In genomic region chr22:39631857-39632256, GRCh38 we compare ENCODE assay signal across 15 cellular contexts.
DNase-seq lines count a peak whose midpoint lies in the region; ATAC-seq and TF ChIP-seq lines count a peak whose summit lies in the region.
"Had no signal": no experiment of that assay in that cellular context is flagged by ENCODE, and none has a peak within 500 bp of the region (broad histone marks: within the 10 kb centered on the region; RNA-seq: fewer than 3 reads in every experiment).

No MANE protein-coding gene starts in this region.

- H3K4me1 ChIP-seq in mammary epithelial cell (ENCODE audit: insufficient read depth, low read length) = peaks cover 26% of the 10 kb centered on the region

- TF ChIP-seq CTCF in mammary epithelial cell (conservative IDR thresholded peaks at IDR 0.05 in 1 of 2, IDR thresholded peaks at IDR 0.05 in 1 of 2; ENCODE audit: extremely low read depth in 1 of 2, insufficient read depth in 1 of 2, low read depth in 1 of 2, low read length in 2 of 2) = no peak

- no peak overlapping the region for H3K4me3 ChIP-seq in mammary epithelial cell (replicated peaks in 1 of 3; ENCODE audit: insufficient read depth in 1 of 3, low read depth in 2 of 3, low read length in 3 of 3)
- H3K4me3 ChIP-seq: BLaER1, GM12878, HAP-1 had no signal

- H3K4me1 Mint-ChIP-seq in activated T-helper 17 cell treated with anti-CD3 and anti-CD28 coated beads, Interleukin-2, amount 50 U/mL, for 72 hours = peaks cover 14% of the 10 kb centered on the region

- in situ Hi-C loops in mammary epithelial cell (cut with MboI; ENCODE audit: low sequenced_read_pairs in 2 of 2) = no loop called here

- H3K4me3 Mint-ChIP-seq in activated T-helper 17 cell treated with anti-CD3 and anti-CD28 coated beads, Interleukin-2, amount 50 U/mL, for 72 hours = no peak overlapping the region
- H3K4me3 Mint-ChIP-seq: CD8-positive, alpha-beta memory T cell had no signal

- H3K27me3 Mint-ChIP-seq in activated T-helper 17 cell treated with anti-CD3 and anti-CD28 coated beads, Interleukin-2, amount 50 U/mL, for 72 hours = no peaks in the 10 kb centered on the region

- no peaks in the 10 kb centered on the region for H3K79me2 ChIP-seq in mammary epithelial cell (ENCODE audit: insufficient read depth, low read length)

- CTCF ChIA-PET in mammary epithelial cell (lab: Charles Lee; ENCODE audit: low non-redundant PET) = no interaction called here

- H3K36me3 Mint-ChIP-seq in activated T-helper 17 cell treated with anti-CD3 and anti-CD28 coated beads, Interleukin-2, amount 50 U/mL, for 72 hours (ENCODE audit: low read depth) = no peaks in the 10 kb centered on the region

- H3K9me3 Mint-ChIP-seq in activated T-helper 17 cell treated with anti-CD3 and anti-CD28 coated beads, Interleukin-2, amount 50 U/mL, for 72 hours = no peaks in the 10 kb centered on the region
- H3K9me3 Mint-ChIP-seq: CD8-positive, alpha-beta memory T cell had no signal

- whole genome bisulfite sequencing in mammary epithelial cell (ENCODE audit: low coverage, missing lambda C conversion rate) = 88% methylated on average over 6 of the region's 11 CpGs

- no peak overlapping the region for H3K9ac ChIP-seq in mammary epithelial cell (ENCODE audit: insufficient read depth, low read length)
- H3K9ac ChIP-seq: BLaER1 had no signal

- ATAC-seq in Right ventricle myocardium inferior = no peak
- ATAC-seq in Right ventricle myocardium superior (ENCODE audit: poor library complexity) = no peak
- no peak for ATAC-seq in activated T-helper 17 cell treated with anti-CD3 and anti-CD28 coated beads, Interleukin-2, amount 50 U/mL, for 72 hours (replicated peaks)
- ATAC-seq: GM12878 had no signal

- BruUV-seq in mammary epithelial cell (replicated peaks; lab: Mats Ljungman, UMichigan) = no TSS peak

- no peaks in the 10 kb centered on the region for H3K27me3 ChIP-seq in mammary epithelial cell (ENCODE audit: insufficient read depth, low read length)
- H3K27me3 ChIP-seq: BLaER1 had no signal

- no peaks in the 10 kb centered on the region for H4K20me1 ChIP-seq in mammary epithelial cell (ENCODE audit: insufficient read depth, low read length)
- H4K20me1 ChIP-seq: BLaER1 had no signal

- H3K27ac Mint-ChIP-seq in activated T-helper 17 cell treated with anti-CD3 and anti-CD28 coated beads, Interleukin-2, amount 50 U/mL, for 72 hours = peak overlapping the region; percentile 28

- DNase-seq in Right ventricle myocardium inferior (ENCODE audit: missing footprints) (peak; percentile 18), Right ventricle myocardium superior (no peak), retina (peak; percentile 49), medulla oblongata (ENCODE audit: extremely low spot score) (no peak), mammary epithelial cell (no peak), RKO (ENCODE audit: low spot score) (no peak)
- DNase-seq: CD8-positive, alpha-beta memory T cell; DMS 273 treated with DMSO at 0.1 percent for 48 hours; GOT3; IMR-90 had no signal

- H2AFZ ChIP-seq in mammary epithelial cell (ENCODE audit: low read depth, low read length) = no peak overlapping the region

- no peak overlapping the region for H3K27ac ChIP-seq in mammary epithelial cell (ENCODE audit: insufficient read depth, low read depth, low read length)
- H3K27ac ChIP-seq: 22Rv1, BLaER1 had no signal

- H3K36me3 ChIP-seq in mammary epithelial cell (ENCODE audit: insufficient read depth, low read length) = no peaks in the 10 kb centered on the region
- H3K36me3 ChIP-seq: BLaER1, HAP-1 had no signal

- no peaks in the 10 kb centered on the region for H3K9me3 ChIP-seq in mammary epithelial cell (replicated peaks; ENCODE audit: insufficient read depth, low read length)
- H3K9me3 ChIP-seq: BLaER1, HAP-1 had no signal

- no peak overlapping the region for H3K4me2 ChIP-seq in mammary epithelial cell (ENCODE audit: insufficient read depth, low read depth, low read length)
- H3K4me2 ChIP-seq: BLaER1 had no signal

- intact Hi-C loops in Right ventricle myocardium inferior (cut with DNase I) = no loop called here
- intact Hi-C loops in Right ventricle myocardium superior (cut with DNase I) = no loop called here
- intact Hi-C loops in mammary epithelial cell (cut with micrococcal nuclease) = loop anchor here (10.0 kb wide), 1 partner anchor 413 kb away; no protein-coding TSS in a partner anchor

- dilution Hi-C loops in mammary epithelial cell (cut with HindIII; ENCODE audit: low sequenced_read_pairs) = loop anchor here (5.0 kb wide), 1 partner anchor 40 kb away; no protein-coding TSS in a partner anchor

Comparison
In these comparisons a context has a peak if more than half of its experiments do, and no peak if none do; other contexts are left out.
1. DNase-seq: peak in Right ventricle myocardium inferior (single experiment) and retina (single experiment); none in Right ventricle myocardium superior (single experiment), medulla oblongata (single experiment), mammary epithelial cell (single experiment) and RKO (single experiment).